In genomic region chr17:16919663-16920627, GRCh38 we compare ENCODE assay signal across 22 cellular contexts. TPM values are rescaled to one million over a fixed set of nuclear protein-coding genes. Genes with fewer than 3 reads are reported as not detected.
DNase-seq lines count a peak whose midpoint lies in the region; ATAC-seq and TF ChIP-seq lines count a peak whose summit lies in the region.
"Had no signal": no experiment of that assay in that cellular context is flagged by ENCODE, and none has a peak within 500 bp of the region (broad histone marks: within the 10 kb centered on the region; RNA-seq: fewer than 3 reads in every experiment).

No MANE protein-coding gene starts in this region.

- no peaks in the 10 kb centered on the region for H4K20me1 ChIP-seq in Loucy (ENCODE audit: insufficient read depth, low read length, poor library complexity, severe bottlenecking)

- H3K9me2 ChIP-seq in Loucy (replicated peaks; ENCODE audit: low read depth, low read length): no peaks in the 10 kb centered on the region

- H2AFZ ChIP-seq in Loucy (ENCODE audit: low read length): no peak overlapping the region

- no peaks in the 10 kb centered on the region for H3K27me3 ChIP-seq in Loucy (ENCODE audit: insufficient read depth, low read length, poor library complexity, severe bottlenecking)
- H3K27me3 ChIP-seq: body of pancreas had no signal

- H3K79me2 ChIP-seq in Loucy (ENCODE audit: insufficient read depth, low read length): no peaks in the 10 kb centered on the region

- H3K36me3 ChIP-seq in Loucy (ENCODE audit: insufficient read depth, low read length): no peaks in the 10 kb centered on the region
- H3K36me3 ChIP-seq: thoracic aorta had no signal

- H3F3A ChIP-seq in Loucy (ENCODE audit: low read depth): no peaks in the 10 kb centered on the region

- H3K4me1 ChIP-seq in Loucy (ENCODE audit: insufficient read depth, low read length, poor library complexity, severe bottlenecking): no peaks in the 10 kb centered on the region

- ATAC-seq in sciatic nerve: no peak
- no peak for ATAC-seq in HG03378 (IDR thresholded peaks at IDR 0.05; ENCODE audit: unreplicated experiment)
- ATAC-seq: activated naive CD4-positive, alpha-beta T cell treated with anti-CD3 and anti-CD28 coated beads, Interleukin-2, amount 50 U/mL, for 72 hours; body of pancreas had no signal

- intact Hi-C loops in sciatic nerve (cut with DNase I): no loop called here

- H3K9me3 ChIP-seq in Loucy (ENCODE audit: insufficient read depth, low read depth, low read length): no peaks in the 10 kb centered on the region
- H3K9me3 ChIP-seq: body of pancreas, thoracic aorta had no signal

- no peak overlapping the region for H3K4me3 ChIP-seq in Loucy (ENCODE audit: low read length, poor library complexity, severe bottlenecking)
- H3K4me3 ChIP-seq: body of pancreas, thoracic aorta had no signal

- DNase-seq in activated CD4-positive, CD25-positive, alpha-beta regulatory T cell treated with anti-CD3 and anti-CD28 coated beads, Interleukin-2, amount 50 U/mL, for 72 hours: peak; percentile 19
- DNase-seq in activated CD4-positive, CD25-positive, alpha-beta regulatory T cell (lab: John Stamatoyannopoulos, UW): no peak
- DNase-seq in iPS DF 4.7 (ENCODE audit: extremely low read depth, low spot score): peak; percentile 33
- DNase-seq in sciatic nerve (ENCODE audit: low spot score): peak; percentile 42
- DNase-seq in HUDEP-2 (lab: John Stamatoyannopoulos, UW; ENCODE audit: unreplicated experiment in 76 of 76): no peak
- DNase-seq in stimulated activated CD8-positive, alpha-beta memory T cell treated with anti-CD3 and anti-CD28 coated beads, Interleukin-4, amount 100 ng/mL, for 48 hours: no peak
- DNase-seq: 8988T; body of pancreas; CD4-positive, CD25-positive, alpha-beta regulatory T cell; dermis blood vessel endothelial cell; DMS53; erythroblast; kidney; NCI-H226; occipital lobe; SIG-M5; stimulated activated CD4-positive, alpha-beta T cell treated with anti-CD3 and anti-CD28 coated beads, Interleukin-4, amount 100 ng/mL, for 4 hours had no signal

- no peak overlapping the region for H3K4me2 ChIP-seq in Loucy (ENCODE audit: low read depth, low read length, poor library complexity, severe bottlenecking)

- H3K9ac ChIP-seq in Loucy (ENCODE audit: low read depth, low read length, poor library complexity, severe bottlenecking): no peak overlapping the region

- peak; percentile 43 for TF ChIP-seq CTCF in Loucy (conservative IDR thresholded peaks at IDR 0.05; ENCODE audit: low read length)

RNA-seq across cellular contexts. Expression of gene TNFRSF13B, which starts 52.0 kb away (rescaled TPM):
- total RNA-seq in sciatic nerve: not detected
- total RNA-seq: activated naive CD4-positive, alpha-beta T cell treated with anti-CD3 and anti-CD28 coated beads, Interleukin-2, amount 50 U/mL, for 72 hours; body of pancreas; dermis blood vessel endothelial cell; M059J; occipital lobe; thoracic aorta had no signal

Comparison
In these comparisons a context has a peak if more than half of its experiments do, and no peak if none do; other contexts are left out.
1. DNase-seq: peak in activated CD4-positive, CD25-positive, alpha-beta regulatory T cell treated with anti-CD3 and anti-CD28 coated beads, Interleukin-2, amount 50 U/mL, for 72 hours (single experiment), iPS DF 4.7 (single experiment) and sciatic nerve (single experiment); none in activated CD4-positive, CD25-positive, alpha-beta regulatory T cell (0 of 4), HUDEP-2 (0 of 76) and stimulated activated CD8-positive, alpha-beta memory T cell treated with anti-CD3 and anti-CD28 coated beads, Interleukin-4, amount 100 ng/mL, for 48 hours (single experiment).